Comparison of ENCODE assay signal across 8 cellular contexts in the genomic region with DNA sequence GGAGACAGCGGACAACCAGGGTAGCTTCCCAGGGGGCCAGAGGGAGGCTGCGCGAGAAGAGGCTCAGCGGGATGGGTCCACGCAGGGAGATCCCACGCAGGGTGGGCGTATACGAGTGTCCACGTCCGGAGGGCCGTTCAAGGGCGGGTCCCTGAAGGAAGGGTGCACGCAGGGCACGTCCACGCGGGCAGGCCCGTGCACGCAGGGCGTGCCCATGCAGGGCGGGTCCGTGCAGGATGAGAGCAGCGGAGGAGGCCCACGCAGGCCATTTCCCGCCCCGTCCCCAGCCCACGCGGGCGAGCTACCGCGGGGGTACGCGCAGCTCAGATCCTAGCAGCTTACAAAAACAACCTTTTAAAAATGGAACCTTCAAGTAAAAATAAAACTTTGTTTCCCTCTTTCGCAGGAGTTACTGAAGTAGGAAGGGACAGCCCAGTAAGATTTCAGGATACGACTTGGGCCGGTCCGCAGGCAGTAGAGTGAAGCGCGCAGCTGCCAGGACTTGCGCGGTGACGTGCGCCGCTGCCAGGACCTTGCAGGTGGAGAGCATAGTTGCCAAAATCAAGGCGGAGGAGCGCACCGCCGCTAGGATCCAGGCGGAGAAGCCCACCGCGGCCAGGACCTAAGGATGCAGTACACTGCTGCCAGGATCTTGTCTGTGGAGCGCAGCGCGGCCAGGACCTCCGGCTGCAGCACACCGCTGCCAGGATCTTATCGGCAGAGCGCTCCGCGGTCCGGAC. TPM values are rescaled to one million over a fixed set of nuclear protein-coding genes. Genes with fewer than 3 reads are reported as not detected.
DNase-seq lines count a peak whose midpoint lies in the region; ATAC-seq and TF ChIP-seq lines count a peak whose summit lies in the region.

No MANE protein-coding gene starts in this region.

- H3K27ac Mint-ChIP-seq in IgD-negative memory B cell, result peak overlapping the region; percentile 97 to 100 (median 100)
- peak overlapping the region; percentile 100 for H3K27ac Mint-ChIP-seq in nephron
- H3K27ac Mint-ChIP-seq in stimulated activated naive CD8-positive, alpha-beta T cell treated with anti-CD3 and anti-CD28 coated beads, Interleukin-15, Interleukin-2, amounts not matched to agents 100 ng/mL and 50 ng/mL, for 24 hours, result peak overlapping the region; percentile 99

- TF ChIP-seq CTCF in nephron (IDR thresholded peaks at IDR 0.05; ENCODE audit: unreplicated experiment in 3 of 3), result no peak

- H3K36me3 Mint-ChIP-seq in IgD-negative memory B cell, result peaks cover 4% of the 10 kb centered on the region
- H3K36me3 Mint-ChIP-seq in nephron (ENCODE audit: low read depth), result peaks cover 20% of the 10 kb centered on the region
- H3K36me3 Mint-ChIP-seq in stimulated activated naive CD8-positive, alpha-beta T cell treated with anti-CD3 and anti-CD28 coated beads, Interleukin-15, Interleukin-2, amounts not matched to agents 100 ng/mL and 50 ng/mL, for 24 hours (ENCODE audit: low read depth), result peaks cover 18% of the 10 kb centered on the region

- ATAC-seq in GM21576 (IDR thresholded peaks at IDR 0.05; ENCODE audit: unreplicated experiment), result peak; percentile 48

- DNase-seq in DMS79 (lab: John Stamatoyannopoulos, UW) (peak; percentile 74), RKO (ENCODE audit: low spot score) (peak; percentile 91), fibroblast of peridontal ligament (ENCODE audit: extremely low read depth) (peak; percentile 86)
- DNase-seq in activated T-helper 1 cell treated with anti-CD3 and anti-CD28 coated beads, Interleukin-2, amount 50 U/mL, for 16 hours (ENCODE audit: low read depth in 1 of 2, low spot score in 1 of 2), result peak; percentile 48 to 62

- H3K4me3 Mint-ChIP-seq in IgD-negative memory B cell, result peak overlapping the region; percentile 93 to 98 (median 96)
- H3K4me3 Mint-ChIP-seq in nephron, result peak overlapping the region; percentile 97 to 100 (median 99)
- H3K4me3 Mint-ChIP-seq in stimulated activated naive CD8-positive, alpha-beta T cell treated with anti-CD3 and anti-CD28 coated beads, Interleukin-15, Interleukin-2, amounts not matched to agents 100 ng/mL and 50 ng/mL, for 24 hours, result peak overlapping the region; percentile 95

- no peaks in the 10 kb centered on the region for H3K27me3 Mint-ChIP-seq in IgD-negative memory B cell
- H3K27me3 Mint-ChIP-seq in nephron (ENCODE audit: low read depth), result peaks cover 5% of the 10 kb centered on the region
- no peaks in the 10 kb centered on the region for H3K27me3 Mint-ChIP-seq in stimulated activated naive CD8-positive, alpha-beta T cell treated with anti-CD3 and anti-CD28 coated beads, Interleukin-15, Interleukin-2, amounts not matched to agents 100 ng/mL and 50 ng/mL, for 24 hours

- peaks cover 17 to 25% (median 20%) of the 10 kb centered on the region in 3 donors for H3K4me1 Mint-ChIP-seq in IgD-negative memory B cell
- H3K4me1 Mint-ChIP-seq in nephron, result peaks cover 23% of the 10 kb centered on the region
- peaks cover 50% of the 10 kb centered on the region for H3K4me1 Mint-ChIP-seq in stimulated activated naive CD8-positive, alpha-beta T cell treated with anti-CD3 and anti-CD28 coated beads, Interleukin-15, Interleukin-2, amounts not matched to agents 100 ng/mL and 50 ng/mL, for 24 hours (ENCODE audit: low read depth)

- H3K9me3 Mint-ChIP-seq in IgD-negative memory B cell (no peaks in the 10 kb centered on the region), nephron (no peaks in the 10 kb centered on the region)
- no peaks in the 10 kb centered on the region for H3K9me3 Mint-ChIP-seq in stimulated activated naive CD8-positive, alpha-beta T cell treated with anti-CD3 and anti-CD28 coated beads, Interleukin-15, Interleukin-2, amounts not matched to agents 100 ng/mL and 50 ng/mL, for 24 hours

RNA-seq across cellular contexts. Expression of gene RNF187, which starts 0.4 kb away (rescaled TPM):
- 13.0 TPM for polyA plus RNA-seq in IgD-negative memory B cell

Comparison
In these comparisons a context has a peak if more than half of its experiments do, and no peak if none do; other contexts are left out.
1. Peak in every context shown above with its lines: DNase-seq and ATAC-seq.